8 cellular contexts compared by ENCODE assay signal in the genomic region with DNA sequence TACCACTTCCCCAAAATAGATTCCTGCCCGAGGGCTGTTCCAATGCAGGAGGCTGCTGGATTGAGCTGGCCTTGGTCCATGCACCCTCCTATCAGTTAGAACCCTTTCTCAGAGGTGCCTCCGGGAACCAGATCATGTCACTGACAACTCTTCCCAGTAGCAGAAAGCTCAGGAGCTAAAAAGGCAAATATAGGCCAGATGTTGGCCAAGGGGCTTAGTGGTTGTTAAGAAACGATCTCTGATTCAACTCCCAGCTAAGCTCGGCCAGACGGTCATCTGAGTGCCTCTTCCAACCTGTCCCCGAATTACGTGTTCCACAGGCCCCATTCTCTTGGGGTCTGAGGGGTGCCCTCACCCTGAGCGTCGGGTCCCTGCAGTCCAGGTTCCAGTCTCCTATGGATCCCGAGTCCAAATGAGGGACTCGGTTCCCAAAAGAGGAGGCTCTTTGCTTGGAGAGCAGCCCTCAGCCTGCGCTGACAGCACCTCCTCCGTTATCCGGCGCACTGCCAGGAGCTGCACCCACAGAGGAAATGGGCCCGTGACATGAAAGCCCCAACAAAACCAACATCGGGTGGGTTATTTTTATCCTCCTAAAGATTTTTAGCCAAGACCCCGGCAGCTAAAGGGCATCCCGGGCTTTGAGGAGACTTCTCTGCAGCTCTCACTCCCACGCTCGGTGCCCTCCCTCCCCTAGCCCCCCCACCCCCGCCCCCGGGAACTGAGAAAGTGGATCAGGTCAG.
DNase-seq lines count a peak whose midpoint lies in the region; ATAC-seq lines count a peak whose summit lies in the region.

No MANE protein-coding gene starts in this region.

- ATAC-seq in GM21390 (IDR thresholded peaks at IDR 0.05; ENCODE audit: unreplicated experiment) (peak; percentile 32), GM19023 (IDR thresholded peaks at IDR 0.05; ENCODE audit: unreplicated experiment) (no peak), HG02840 (IDR thresholded peaks at IDR 0.05; ENCODE audit: low FRiP score, unreplicated experiment) (no peak), HG03175 (IDR thresholded peaks at IDR 0.05; ENCODE audit: unreplicated experiment) (no peak)

- DNase-seq in T-helper 1 cell (peak in 4 of 5 donors; percentile 19 to 32 (median 26)), putamen (ENCODE audit: low spot score) (peak; percentile 21), NCI-H1092 (lab: John Stamatoyannopoulos, UW) (no peak)
- DNase-seq in central memory CD4-positive, alpha-beta T cell, result peak; percentile 41
